Comparison of ENCODE assay signal across 9 cellular contexts in the genomic region with DNA sequence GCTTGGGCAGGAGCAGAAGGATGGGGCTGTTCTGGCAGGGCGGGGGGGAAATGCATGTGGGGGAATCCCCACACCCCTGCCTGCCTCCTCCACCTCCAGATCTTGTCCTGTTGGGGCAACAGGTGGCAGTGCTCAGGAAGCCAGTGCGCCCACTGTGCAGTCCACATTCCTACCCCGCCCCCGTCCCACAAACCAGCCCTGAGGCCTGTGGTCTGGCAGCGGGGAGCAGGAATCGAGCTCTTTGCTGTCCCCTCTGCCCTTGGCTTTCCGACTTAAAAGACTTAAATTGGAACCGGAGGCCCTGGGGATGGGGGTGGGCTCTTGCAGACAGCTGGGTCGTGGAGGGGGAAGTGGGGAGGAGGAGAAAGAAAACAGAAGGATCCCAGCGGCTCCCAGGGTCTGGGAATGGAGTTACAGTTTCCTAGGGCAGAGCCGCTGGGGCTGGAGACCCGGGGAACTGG. TPM values are rescaled to one million over a fixed set of nuclear protein-coding genes. Genes with fewer than 3 reads are reported as not detected.
DNase-seq lines count a peak whose midpoint lies in the region; FAIRE-seq and TF ChIP-seq lines count a peak whose summit lies in the region.
"Had no signal": no experiment of that assay in that cellular context is flagged by ENCODE, and none has a peak within 500 bp of the region (broad histone marks: within the 10 kb centered on the region; RNA-seq: fewer than 3 reads in every experiment).

No MANE protein-coding gene starts in this region.

- H3K56ac ChIP-seq in H1 (replicated peaks; ENCODE audit: insufficient read length, low read depth, low read length): no peak overlapping the region

- no peak overlapping the region for H2AFZ ChIP-seq in H1 (ENCODE audit: low read length)
- H2AFZ ChIP-seq in smooth muscle cell (ENCODE audit: low read depth): peak overlapping the region; percentile 18

- DNase-seq in GM18507 (ENCODE audit: extremely low spot score, insufficient read length, low read depth) (no peak), RPMI7951 (ENCODE audit: low read depth) (peak; percentile 86), H1 (ENCODE audit: low read depth in 1 of 2, low spot score in 2 of 2) (peak in 1 of 2 experiments; percentile 38), smooth muscle cell (lab: John Stamatoyannopoulos, UW; ENCODE audit: unreplicated experiment) (no peak), COLO829 (ENCODE audit: low spot score) (no peak), HPDE6-E6E7 (ENCODE audit: extremely low spot score) (no peak), SIG-M5 treated with dmso at 0.1 percent for 504 hours (lab: John Stamatoyannopoulos, UW; ENCODE audit: unreplicated experiment) (no peak), superior temporal gyrus (ENCODE audit: extremely low spot score) (no peak)
- DNase-seq: SHP77 treated with DMSO at 0.1 percent for 48 hours had no signal

- H3K9me3 ChIP-seq in H1 (ENCODE audit: insufficient read depth in 2 of 2, low read depth in 1 of 2, low read length in 1 of 2) (no peaks in the 10 kb centered on the region), smooth muscle cell (replicated peaks; ENCODE audit: low read depth) (no peaks in the 10 kb centered on the region)

- no peaks in the 10 kb centered on the region for H3F3A ChIP-seq in smooth muscle cell (ENCODE audit: low read depth)

- H3K18ac ChIP-seq in H1 (ENCODE audit: extremely low read depth, low read length): peak overlapping the region; percentile 93; the same call in 1 of the 2 replicates

- TF ChIP-seq EP300 in H1 (IDR thresholded peaks at IDR 0.05; ENCODE audit: borderline replicate concordance in 1 of 2, low read depth in 2 of 2, low read length in 2 of 2): peak in 1 of 2 experiments; percentile 58; a peak in 1 of 3 replicates

- peak overlapping the region; percentile 71; the same call in 1 of the 2 replicates for H2BK5ac ChIP-seq in H1 (ENCODE audit: low read depth, low read length)

- H3K79me2 ChIP-seq in H1 (ENCODE audit: control insufficient read depth in 1 of 2, insufficient read depth in 2 of 2, low read length in 2 of 2): no peaks in the 10 kb centered on the region
- no peaks in the 10 kb centered on the region for H3K79me2 ChIP-seq in smooth muscle cell (ENCODE audit: low read depth)

- no peak overlapping the region for H3K23ac ChIP-seq in H1 (ENCODE audit: insufficient read length)

- H4K8ac ChIP-seq in H1 (ENCODE audit: extremely low read depth, insufficient read depth, low read length): peak overlapping the region; percentile 82

- H4K20me1 ChIP-seq in H1 (replicated peaks in 1 of 2; ENCODE audit: control insufficient read depth in 1 of 2, insufficient read depth in 2 of 2, low read length in 2 of 2) (no peaks in the 10 kb centered on the region), smooth muscle cell (ENCODE audit: low read depth) (no peaks in the 10 kb centered on the region)

- CTCF ChIA-PET in H1 (lab: Charles Lee; ENCODE audit: partially characterized antibody): interaction anchor here (0.7 to 8.7 kb wide), 44 partner anchors 10 to 255 kb away, joined by 3 to 76 read pairs (median 4); a partner anchor contains a TSS

- peak overlapping the region; percentile 95; the same call in 1 of the 2 replicates for H2BK20ac ChIP-seq in H1 (ENCODE audit: low read length)

- POLR2A ChIA-PET in H1 (lab: Charles Lee; ENCODE audit: partially characterized antibody): interaction anchor here (0.9 to 3.3 kb wide), 17 partner anchors 12 to 192 kb away, joined by 3 to 13 read pairs (median 4); a partner anchor contains a TSS

- H3K9ac ChIP-seq in H1 (replicated peaks in 1 of 4; ENCODE audit: extremely low read depth in 1 of 4, low read depth in 3 of 4, low read length in 3 of 4) (peak overlapping the region in 1 of 4 experiments; percentile 20; a peak in 1 of 7 replicates), smooth muscle cell (ENCODE audit: low read depth) (peak overlapping the region; percentile 59)

- no peaks in the 10 kb centered on the region for H3K23me2 ChIP-seq in H1 (ENCODE audit: low read depth, low read length)

- no peak overlapping the region for H3K14ac ChIP-seq in H1 (ENCODE audit: insufficient read length)

- H3K4me1 ChIP-seq in H1 (replicated peaks in 1 of 4; ENCODE audit: control insufficient read depth in 3 of 4, insufficient read depth in 4 of 4, low read length in 3 of 4) (peaks cover 6 to 23% (median 16%) of the 10 kb centered on the region in 4 experiments), smooth muscle cell (ENCODE audit: low read depth) (peaks cover 14% of the 10 kb centered on the region)

- H3K27ac ChIP-seq in H1 (ENCODE audit: low read depth, low read length) (peak overlapping the region; percentile 42; the same call in 1 of the 2 replicates), smooth muscle cell (ENCODE audit: low read depth) (peak overlapping the region; percentile 92)

- H2BK12ac ChIP-seq in H1 (ENCODE audit: low read depth, low read length): peak overlapping the region; percentile 97

- no peaks in the 10 kb centered on the region for H3K36me3 ChIP-seq in H1 (ENCODE audit: control insufficient read depth in 2 of 4, insufficient read depth in 4 of 4, low read length in 3 of 4)
- H3K36me3 ChIP-seq in smooth muscle cell (ENCODE audit: low read depth): no peaks in the 10 kb centered on the region

- H3K27me3 ChIP-seq in H1 (replicated peaks in 1 of 4; ENCODE audit: control insufficient read depth in 3 of 4, extremely low read depth in 1 of 4, insufficient read depth in 3 of 4, low read length in 3 of 4) (peaks cover 0 to 14% (median 6%) of the 10 kb centered on the region in 4 experiments; a peak in 4 of 7 replicates), smooth muscle cell (ENCODE audit: low read depth) (no peaks in the 10 kb centered on the region)

- H2BK15ac ChIP-seq in H1 (ENCODE audit: low read length): peak overlapping the region; percentile 72; the same call in 1 of the 2 replicates

- H3K4ac ChIP-seq in H1 (replicated peaks; ENCODE audit: insufficient read length, low read depth, low read length): no peak overlapping the region

- TF ChIP-seq CTCF in H1 (IDR thresholded peaks at IDR 0.05; ENCODE audit: control extremely low read depth in 1 of 3, insufficient read depth in 1 of 3, low read depth in 1 of 3, low read length in 3 of 3) (peak in 2 of 3 experiments; percentile 32 to 33; a peak in 2 of 4 replicates), smooth muscle cell (IDR thresholded peaks at IDR 0.05; ENCODE audit: borderline replicate concordance, insufficient read depth, poor library complexity, severe bottlenecking) (no peak)

- H3K4me2 ChIP-seq in H1 (ENCODE audit: insufficient read depth in 1 of 2, low read depth in 2 of 2, low read length in 2 of 2) (peak overlapping the region; percentile 1 to 32; a peak in 1 of 4 replicates), smooth muscle cell (peak overlapping the region; percentile 80)

- no peaks in the 10 kb centered on the region for H3K79me1 ChIP-seq in H1 (ENCODE audit: low read depth, low read length)

- H3K4me3 ChIP-seq in H1 (ENCODE audit: extremely low read depth in 1 of 4, insufficient read depth in 2 of 4, low read depth in 3 of 4, low read length in 4 of 4): peak overlapping the region in 1 of 4 experiments; percentile 48; a peak in 1 of 8 replicates
- no peak overlapping the region for H3K4me3 ChIP-seq in smooth muscle cell

- FAIRE-seq in GM18507 (lab: Jason Lieb, UNC) (peak; percentile 24), H1 (lab: Jason Lieb, UNC) (peak; percentile 42)

- TF ChIP-seq RAD21 in H1 (IDR thresholded peaks at IDR 0.05 in 1 of 2, conservative IDR thresholded peaks at IDR 0.05 in 1 of 2; ENCODE audit: low read depth in 2 of 2, low read length in 2 of 2): peak in 1 of 2 experiments; percentile 18; a peak in 1 of 4 replicates

- peak overlapping the region; percentile 97 for H4K91ac ChIP-seq in H1 (replicated peaks; ENCODE audit: insufficient read length, low read length)

- TF ChIP-seq POLR2A in H1 (IDR thresholded peaks at IDR 0.05; ENCODE audit: control extremely low read depth in 1 of 2, low read depth in 2 of 2, low read length in 2 of 2): no peak

- H2BK120ac ChIP-seq in H1 (replicated peaks; ENCODE audit: low read depth, low read length): peak overlapping the region; percentile 98

- WGBS in H1 (ENCODE audit: extremely low coverage in 1 of 2, insufficient coverage in 1 of 2, insufficient read length in 1 of 2, insufficient replicate concordance in 2 of 2, low coverage in 1 of 2, low lambda C conversion rate in 2 of 2, missing lambda C conversion rate in 1 of 2), 2 experiments: 26% methylated on average over 11 of the region's 12 CpGs; no CpG with 5 or more reads in 1 of the 2 experiments
- 14% methylated on average over 11 of the region's 12 CpGs for WGBS in smooth muscle cell (ENCODE audit: low lambda C conversion rate)

- H2AK5ac ChIP-seq in H1 (ENCODE audit: low read depth, low read length): no peak overlapping the region

- peak overlapping the region; percentile 62 for H4K5ac ChIP-seq in H1 (ENCODE audit: insufficient read length, low read depth, low read length)

RNA-seq across cellular contexts. Expression of a gene that starts 4.3 kb away (rescaled TPM):
- total RNA-seq in RPMI7951 (2014; rRNA removed; shearing (Covaris generic)): 1.3 TPM in 1 of 2 replicates, not detected in the other
- total RNA-seq in H1 (2021; fragmentation: NEBNext Ultra II Directional; extraction: Animal tissue kit (Norgen Biotek cat#: 25700)): not detected in 2 replicates
- polyA plus RNA-seq in H1 (2011; rRNA removed) (0.14 and 0.62 TPM in 2 replicates), smooth muscle cell (2.7 and 2.8 TPM in 2 replicates)
- not detected for polyA plus RNA-seq in H1 (2011; cell fraction: cytosol; rRNA removed)
- polyA plus RNA-seq in H1 (2011; cell fraction: nucleus; rRNA removed): not detected
- polyA plus RNA-seq in H1 (2012, experiment 1 of 2): 0.69 to 0.83 TPM in 2 of 4 replicates, not detected in the others
- not detected for polyA plus RNA-seq in H1 (2012, experiment 2 of 2)
- 1.2 TPM for polyA plus RNA-seq in H1 (2013, experiment 1 of 2)
- polyA plus RNA-seq in H1 (2013, experiment 2 of 2): 1.3 TPM
- polyA minus RNA-seq in H1 (2011; rRNA and poly(A)+ RNA removed): not detected in 2 replicates
- polyA minus RNA-seq in H1 (2011; cell fraction: cytosol; rRNA and poly(A)+ RNA removed): not detected
- polyA minus RNA-seq in H1 (2011; cell fraction: nucleus; rRNA and poly(A)+ RNA removed): not detected
- total RNA-seq in smooth muscle cell: not detected in 2 replicates

RNA-seq across cellular contexts. Expression of a gene that starts 24.7 kb away (rescaled TPM):
- total RNA-seq in RPMI7951 (2014; rRNA removed; shearing (Covaris generic)): 1.6 and 2.1 TPM in 2 replicates
- 4.6 and 4.7 TPM in 2 replicates for total RNA-seq in H1 (2021; fragmentation: NEBNext Ultra II Directional; extraction: Animal tissue kit (Norgen Biotek cat#: 25700))
- polyA plus RNA-seq in H1 (2011; rRNA removed) (4.6 and 6.0 TPM in 2 replicates), smooth muscle cell (2.2 and 3.3 TPM in 2 replicates)
- 5.2 TPM for polyA plus RNA-seq in H1 (2011; cell fraction: cytosol; rRNA removed)
- 12.9 TPM for polyA plus RNA-seq in H1 (2011; cell fraction: nucleus; rRNA removed)
- polyA plus RNA-seq in H1 (2012, experiment 1 of 2): 2.8 to 5.0 TPM (median 3.9 TPM) in 4 replicates
- 3.1 TPM for polyA plus RNA-seq in H1 (2012, experiment 2 of 2)
- 3.8 TPM for polyA plus RNA-seq in H1 (2013, experiment 1 of 2)
- 3.4 TPM for polyA plus RNA-seq in H1 (2013, experiment 2 of 2)
- polyA minus RNA-seq in H1 (2011; rRNA and poly(A)+ RNA removed): 2.5 and 3.4 TPM in 2 replicates
- 3.8 TPM for polyA minus RNA-seq in H1 (2011; cell fraction: cytosol; rRNA and poly(A)+ RNA removed)
- 7.3 TPM for polyA minus RNA-seq in H1 (2011; cell fraction: nucleus; rRNA and poly(A)+ RNA removed)
- 0.72 and 1.2 TPM in 2 replicates for total RNA-seq in smooth muscle cell

RNA-seq across cellular contexts. Expression of a gene that starts 24.7 kb away (rescaled TPM):
- 14.7 and 15.7 TPM in 2 replicates for total RNA-seq in RPMI7951 (2014; rRNA removed; shearing (Covaris generic))
- 33.0 and 36.4 TPM in 2 replicates for total RNA-seq in H1 (2021; fragmentation: NEBNext Ultra II Directional; extraction: Animal tissue kit (Norgen Biotek cat#: 25700))
- 12.5 and 20.5 TPM in 2 replicates for polyA plus RNA-seq in H1 (2011; rRNA removed)
- polyA plus RNA-seq in H1 (2011; cell fraction: cytosol; rRNA removed): 17.1 TPM
- 71.1 TPM for polyA plus RNA-seq in H1 (2011; cell fraction: nucleus; rRNA removed)
- polyA plus RNA-seq in H1 (2012, experiment 1 of 2): 20.2 to 39.2 TPM (median 31.7 TPM) in 4 replicates
- 21.2 TPM for polyA plus RNA-seq in H1 (2012, experiment 2 of 2)
- polyA plus RNA-seq in H1 (2013, experiment 1 of 2): 17.9 TPM
- 16.1 TPM for polyA plus RNA-seq in H1 (2013, experiment 2 of 2)
- 15.8 and 22.9 TPM in 2 replicates for polyA minus RNA-seq in H1 (2011; rRNA and poly(A)+ RNA removed)
- polyA minus RNA-seq in H1 (2011; cell fraction: cytosol; rRNA and poly(A)+ RNA removed): 17.1 TPM
- 19.3 TPM for polyA minus RNA-seq in H1 (2011; cell fraction: nucleus; rRNA and poly(A)+ RNA removed)
- 8.0 and 9.5 TPM in 2 replicates for total RNA-seq in smooth muscle cell
- 26.3 and 28.0 TPM in 2 replicates for polyA plus RNA-seq in smooth muscle cell

RNA-seq across cellular contexts. Expression of a gene that starts 57.0 kb away (rescaled TPM):
- 3.2 and 4.2 TPM in 2 replicates for total RNA-seq in RPMI7951 (2014; rRNA removed; shearing (Covaris generic))
- total RNA-seq in H1 (2021; fragmentation: NEBNext Ultra II Directional; extraction: Animal tissue kit (Norgen Biotek cat#: 25700)): 0.75 and 1.5 TPM in 2 replicates
- polyA plus RNA-seq in H1 (2011; rRNA removed): 1.0 and 2.3 TPM in 2 replicates
- 1.8 TPM for polyA plus RNA-seq in H1 (2011; cell fraction: cytosol; rRNA removed)
- 2.7 TPM for polyA plus RNA-seq in H1 (2011; cell fraction: nucleus; rRNA removed)
- polyA plus RNA-seq in H1 (2012, experiment 1 of 2): 0.61 to 2.0 TPM (median 1.5 TPM) in 4 replicates
- 1.7 TPM for polyA plus RNA-seq in H1 (2012, experiment 2 of 2)
- 0.18 TPM for polyA plus RNA-seq in H1 (2013, experiment 1 of 2)
- polyA plus RNA-seq in H1 (2013, experiment 2 of 2): 0.68 TPM
- polyA minus RNA-seq in H1 (2011; rRNA and poly(A)+ RNA removed): 0.22 TPM in 1 of 2 replicates, not detected in the other
- not detected for polyA minus RNA-seq in H1 (2011; cell fraction: cytosol; rRNA and poly(A)+ RNA removed)
- polyA minus RNA-seq in H1 (2011; cell fraction: nucleus; rRNA and poly(A)+ RNA removed): 1.2 TPM
- 5.2 and 8.9 TPM in 2 replicates for total RNA-seq in smooth muscle cell
- 34.3 and 53.9 TPM in 2 replicates for polyA plus RNA-seq in smooth muscle cell
